In the genomic region with DNA sequence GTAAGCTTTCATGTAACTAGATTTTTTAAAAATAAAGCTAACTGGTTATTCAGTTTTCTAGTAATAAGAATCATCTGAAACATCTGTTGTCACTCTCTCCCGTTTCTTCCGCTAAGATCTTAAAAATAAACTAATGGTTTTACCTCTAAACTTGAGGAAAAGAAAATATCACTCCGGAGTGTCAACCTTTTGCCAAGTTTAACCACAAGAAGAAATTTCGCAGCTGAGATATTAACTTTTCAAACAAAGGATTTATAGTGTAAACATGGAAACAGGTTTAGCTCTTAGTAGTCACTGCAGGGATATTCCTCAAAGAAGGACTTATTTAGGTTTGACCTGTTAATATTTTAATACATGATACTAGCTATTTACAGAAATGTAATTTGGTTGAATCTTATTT, we compare ENCODE assay signal across 20 cellular contexts.
"Had no signal": no experiment of that assay in that cellular context is flagged by ENCODE, and none has a peak within 500 bp of the region (broad histone marks: within the 10 kb centered on the region; RNA-seq: fewer than 3 reads in every experiment).

No MANE protein-coding gene starts in this region.

- H3K4me3 ChIP-seq: K562, MG63 had no signal

- DNase-seq: Kasumi-1, MG63, NCI-H1092, NCI-H1105 treated with DMSO at 0.1 percent for 48 hours, NCI-H1417 treated with DMSO at 0.1 percent for 48 hours, NCI-H146, NCI-H1694 treated with DMSO at 0.1 percent for 48 hours, NCI-H1930, NCI-H2081, NCI-H2107, NCI-H2227 treated with DMSO at 0.1 percent for 48 hours, NCI-H446, NCI-H510A, NCI-H524 treated with DMSO at 0.1 percent for 48 hours, NCI-H69, NCI-H774, PC-3, SHP77, SK-N-SH had no signal
